18 cellular contexts compared by ENCODE assay signal in genomic region chr17:12990041-12990808, GRCh38. TPM values are rescaled to one million over a fixed set of nuclear protein-coding genes. Genes with fewer than 3 reads are reported as not detected.
DNase-seq lines count a peak whose midpoint lies in the region; ATAC-seq, FAIRE-seq and TF ChIP-seq lines count a peak whose summit lies in the region.
"Had no signal": no experiment of that assay in that cellular context is flagged by ENCODE, and none has a peak within 500 bp of the region (broad histone marks: within the 10 kb centered on the region; RNA-seq: fewer than 3 reads in every experiment).

No MANE protein-coding gene starts in this region.

- no peak overlapping the region for H3K4me3 Mint-ChIP-seq in activated naive CD8-positive, alpha-beta T cell
- H3K4me3 Mint-ChIP-seq in activated naive CD8-positive, alpha-beta T cell treated with anti-CD3 and anti-CD28 coated beads, Interleukin-2, amount 50 U/mL, for 24 hours: no peak overlapping the region
- H3K4me3 Mint-ChIP-seq in T-helper 2 cell treated with Interferon-gamma antibody and Interleukin-4, amounts not matched to agents 5 μg/mL and 100 μg/mL, for 36 hours: no peak overlapping the region
- H3K4me3 Mint-ChIP-seq in osteocyte (ENCODE audit: unreplicated experiment): no peak overlapping the region
- H3K4me3 Mint-ChIP-seq: activated CD4-positive, alpha-beta memory T cell treated with anti-CD3 and anti-CD28 coated beads, Interleukin-2, amount 10 ng/mL, durations not matched to agents 7 days and 5 days; stimulated activated naive CD8-positive, alpha-beta T cell treated with anti-CD3 and anti-CD28 coated beads, Interleukin-15, amount 100 ng/mL, for 72 hours had no signal

- no peak for TF ChIP-seq POLR2A in K562 (conservative IDR thresholded peaks at IDR 0.05)

- ATAC-seq in activated naive CD8-positive, alpha-beta T cell treated with anti-CD3 and anti-CD28 coated beads, Interleukin-2, amount 50 U/mL, for 24 hours: no peak
- ATAC-seq in K562: peak; percentile 76
- ATAC-seq in left colon: peak; percentile 12
- ATAC-seq in SK-N-SH treated with all-trans-retinoic acid at 6 μM for 48 hours: no peak
- ATAC-seq: stimulated activated naive CD8-positive, alpha-beta T cell treated with anti-CD3 and anti-CD28 coated beads, Interleukin-15, amount 100 ng/mL, for 72 hours had no signal

- no peaks in the 10 kb centered on the region for H3K9me3 Mint-ChIP-seq in activated naive CD8-positive, alpha-beta T cell (ENCODE audit: low read depth)
- no peaks in the 10 kb centered on the region for H3K9me3 Mint-ChIP-seq in activated naive CD8-positive, alpha-beta T cell treated with anti-CD3 and anti-CD28 coated beads, Interleukin-2, amount 50 U/mL, for 24 hours
- no peaks in the 10 kb centered on the region for H3K9me3 Mint-ChIP-seq in T-helper 2 cell treated with Interferon-gamma antibody and Interleukin-4, amounts not matched to agents 5 μg/mL and 100 μg/mL, for 36 hours
- no peaks in the 10 kb centered on the region for H3K9me3 Mint-ChIP-seq in osteocyte (ENCODE audit: unreplicated experiment)
- H3K9me3 Mint-ChIP-seq: activated CD4-positive, alpha-beta memory T cell treated with anti-CD3 and anti-CD28 coated beads, Interleukin-2, amount 10 ng/mL, durations not matched to agents 7 days and 5 days; stimulated activated naive CD8-positive, alpha-beta T cell treated with anti-CD3 and anti-CD28 coated beads, Interleukin-15, amount 100 ng/mL, for 72 hours had no signal

- no peaks in the 10 kb centered on the region for H3K79me2 ChIP-seq in K562 (ENCODE audit: control insufficient read depth, insufficient read depth, low read length)

- POLR2A ChIA-PET in K562 (lab: Yijun Ruan, JAX): no interaction called here

- peak overlapping the region; percentile 41 for H3K27ac Mint-ChIP-seq in activated naive CD8-positive, alpha-beta T cell
- H3K27ac Mint-ChIP-seq in activated naive CD8-positive, alpha-beta T cell treated with anti-CD3 and anti-CD28 coated beads, Interleukin-2, amount 50 U/mL, for 24 hours: no peak overlapping the region
- no peak overlapping the region for H3K27ac Mint-ChIP-seq in T-helper 2 cell treated with Interferon-gamma antibody and Interleukin-4, amounts not matched to agents 5 μg/mL and 100 μg/mL, for 36 hours
- H3K27ac Mint-ChIP-seq in osteocyte (ENCODE audit: unreplicated experiment): no peak overlapping the region
- H3K27ac Mint-ChIP-seq: activated CD4-positive, alpha-beta memory T cell treated with anti-CD3 and anti-CD28 coated beads, Interleukin-2, amount 10 ng/mL, durations not matched to agents 7 days and 5 days; stimulated activated naive CD8-positive, alpha-beta T cell treated with anti-CD3 and anti-CD28 coated beads, Interleukin-15, amount 100 ng/mL, for 72 hours had no signal

- no peak for DNase-seq in activated naive CD8-positive, alpha-beta T cell treated with anti-CD3 and anti-CD28 coated beads, Interleukin-2, amount 50 U/mL, for 24 hours
- DNase-seq in K562 (ENCODE audit: extremely low read depth in 1 of 4, low spot score in 3 of 4): peak in 3 of 4 experiments; percentile 19 to 26 (median 23)
- no peak for DNase-seq in left colon
- DNase-seq in T-helper 2 cell treated with Interferon-gamma antibody and Interleukin-4, amounts not matched to agents 5 μg/mL and 100 μg/mL, for 36 hours (ENCODE audit: low spot score): no peak
- DNase-seq in osteocyte (ENCODE audit: extremely low spot score, unreplicated experiment): no peak
- DNase-seq in NCI-H748 (lab: John Stamatoyannopoulos, UW; ENCODE audit: unreplicated experiment): no peak
- DNase-seq: activated CD4-positive, alpha-beta memory T cell treated with anti-CD3 and anti-CD28 coated beads, Interleukin-2, amount 10 ng/mL, durations not matched to agents 7 days and 5 days; Kasumi-1; NCI-H146; NCI-H510A; stimulated activated CD4-positive, alpha-beta T cell treated with anti-CD3 and anti-CD28 coated beads, Interleukin-12 subunit alpha, Interleukin-12 subunit beta, amount 100 ng/mL, for 4 hours; stimulated activated naive CD8-positive, alpha-beta T cell treated with anti-CD3 and anti-CD28 coated beads, Interleukin-15, amount 100 ng/mL, for 72 hours had no signal

- no peak overlapping the region for H3K4me3 ChIP-seq in K562
- H3K4me3 ChIP-seq: pancreas had no signal

- CTCF ChIA-PET in K562 (lab: Yijun Ruan, JAX; ENCODE audit: low intra/inter-chr PET ratio): no interaction called here

- TSS peak; percentile 29 for BruUV-seq in K562 (replicated peaks; lab: Mats Ljungman, UMichigan)

- intact Hi-C loops in K562 (cut with micrococcal nuclease): no loop called here
- intact Hi-C loops in left colon (cut with DNase I, micrococcal nuclease): no loop called here

- H4K20me1 ChIP-seq in K562 (replicated peaks; ENCODE audit: control insufficient read depth, insufficient read depth, low read length): no peaks in the 10 kb centered on the region

- no peaks in the 10 kb centered on the region for H3K4me1 Mint-ChIP-seq in activated naive CD8-positive, alpha-beta T cell (ENCODE audit: low read depth)
- H3K4me1 Mint-ChIP-seq in activated naive CD8-positive, alpha-beta T cell treated with anti-CD3 and anti-CD28 coated beads, Interleukin-2, amount 50 U/mL, for 24 hours: no peaks in the 10 kb centered on the region
- H3K4me1 Mint-ChIP-seq in T-helper 2 cell treated with Interferon-gamma antibody and Interleukin-4, amounts not matched to agents 5 μg/mL and 100 μg/mL, for 36 hours (ENCODE audit: low read depth): no peaks in the 10 kb centered on the region
- peaks cover 2% of the 10 kb centered on the region for H3K4me1 Mint-ChIP-seq in osteocyte (ENCODE audit: unreplicated experiment)
- H3K4me1 Mint-ChIP-seq: activated CD4-positive, alpha-beta memory T cell treated with anti-CD3 and anti-CD28 coated beads, Interleukin-2, amount 10 ng/mL, durations not matched to agents 7 days and 5 days; stimulated activated naive CD8-positive, alpha-beta T cell treated with anti-CD3 and anti-CD28 coated beads, Interleukin-15, amount 100 ng/mL, for 72 hours had no signal

- no peaks in the 10 kb centered on the region for H3K9me1 ChIP-seq in K562 (ENCODE audit: control insufficient read depth, insufficient read depth, low read length)

- no peak for TF ChIP-seq RAD21 in K562 (CRISPR knock-in tag; conservative IDR thresholded peaks at IDR 0.05 in 1 of 2, IDR thresholded peaks at IDR 0.05 in 1 of 2)

- H2AFZ ChIP-seq in K562 (ENCODE audit: low read depth, low read length): no peak overlapping the region

- H3K27ac ChIP-seq in K562 (ENCODE audit: extremely low read depth, low read depth, low read length): no peak overlapping the region
- H3K27ac ChIP-seq: epithelial cell of prostate, pancreas had no signal

- TF ChIP-seq CTCF in K562 (IDR thresholded peaks at IDR 0.05 in 2 of 3, conservative IDR thresholded peaks at IDR 0.05 in 1 of 3; ENCODE audit: insufficient read depth in 2 of 3, low read depth in 1 of 3, low read length in 3 of 3) (no peak), osteocyte (IDR thresholded peaks at IDR 0.05) (no peak)

- in situ Hi-C loops in K562 (cut with MboI): no loop called here

- H3K4me1 ChIP-seq in K562 (replicated peaks in 1 of 2; ENCODE audit: control insufficient read depth in 2 of 2, insufficient read depth in 2 of 2, low read length in 2 of 2): peaks cover 0 to 2% of the 10 kb centered on the region in 2 experiments; a peak in 1 of 5 replicates
- H3K4me1 ChIP-seq: pancreas had no signal

- H3K4me2 ChIP-seq in K562 (ENCODE audit: insufficient read depth, low read length): no peak overlapping the region; the same call in 1 of the 2 replicates

- H3K36me3 Mint-ChIP-seq in activated naive CD8-positive, alpha-beta T cell: peaks cover 21% of the 10 kb centered on the region
- peaks cover 44% of the 10 kb centered on the region for H3K36me3 Mint-ChIP-seq in activated naive CD8-positive, alpha-beta T cell treated with anti-CD3 and anti-CD28 coated beads, Interleukin-2, amount 50 U/mL, for 24 hours (ENCODE audit: low read depth)
- H3K36me3 Mint-ChIP-seq in T-helper 2 cell treated with Interferon-gamma antibody and Interleukin-4, amounts not matched to agents 5 μg/mL and 100 μg/mL, for 36 hours (ENCODE audit: low read depth): peaks cover 36% of the 10 kb centered on the region
- H3K36me3 Mint-ChIP-seq in osteocyte (ENCODE audit: unreplicated experiment): peaks cover 35% of the 10 kb centered on the region

- no peak for TF ChIP-seq EP300 in K562 (IDR thresholded peaks at IDR 0.05; ENCODE audit: low read length)

- no peak for FAIRE-seq in K562 (lab: Jason Lieb, UNC)
- FAIRE-seq: GM18507, islet of Langerhans, pancreas had no signal

- H3K9ac ChIP-seq in K562 (ENCODE audit: insufficient read depth in 1 of 2, low read depth in 2 of 2, low read length in 2 of 2): no peak overlapping the region; a peak in 1 of 4 replicates

- H3K27me3 ChIP-seq in K562 (ENCODE audit: control insufficient read depth in 2 of 2, insufficient read depth in 2 of 2, low read length in 2 of 2): no peaks in the 10 kb centered on the region
- H3K27me3 ChIP-seq: pancreas had no signal

- no peaks in the 10 kb centered on the region for H3K9me3 ChIP-seq in K562 (replicated peaks; ENCODE audit: control insufficient read depth, insufficient read depth, low read depth, low read length)
- H3K9me3 ChIP-seq: pancreas had no signal

- WGBS in K562 (ENCODE audit: insufficient coverage, low coverage, missing lambda C conversion rate): 49% methylated on average over 22 of the region's 25 CpGs

- H3K27me3 Mint-ChIP-seq in activated naive CD8-positive, alpha-beta T cell: no peaks in the 10 kb centered on the region
- H3K27me3 Mint-ChIP-seq in activated naive CD8-positive, alpha-beta T cell treated with anti-CD3 and anti-CD28 coated beads, Interleukin-2, amount 50 U/mL, for 24 hours: no peaks in the 10 kb centered on the region
- H3K27me3 Mint-ChIP-seq in T-helper 2 cell treated with Interferon-gamma antibody and Interleukin-4, amounts not matched to agents 5 μg/mL and 100 μg/mL, for 36 hours (ENCODE audit: low read depth): no peaks in the 10 kb centered on the region
- no peaks in the 10 kb centered on the region for H3K27me3 Mint-ChIP-seq in osteocyte (ENCODE audit: unreplicated experiment)
- H3K27me3 Mint-ChIP-seq: activated CD4-positive, alpha-beta memory T cell treated with anti-CD3 and anti-CD28 coated beads, Interleukin-2, amount 10 ng/mL, durations not matched to agents 7 days and 5 days; stimulated activated naive CD8-positive, alpha-beta T cell treated with anti-CD3 and anti-CD28 coated beads, Interleukin-15, amount 100 ng/mL, for 72 hours had no signal

- H3K36me3 ChIP-seq in K562 (ENCODE audit: control insufficient read depth, insufficient read depth, low read length): peaks cover 44% of the 10 kb centered on the region; the same call in 2 of the 3 replicates

RNA-seq across cellular contexts. Expression of gene ELAC2, which starts 27.6 kb away (rescaled TPM):
- 98.9 and 141 TPM in 2 replicates for total RNA-seq in K562 (2011; cell fraction: chromatin; rRNA removed; ENCODE audit: low replicate concordance)
- total RNA-seq in K562 (2011; cell fraction: nucleolus; rRNA removed): 83.5 and 84.0 TPM in 2 replicates
- total RNA-seq in K562 (2011; cell fraction: nucleoplasm; rRNA removed): 72.4 and 81.0 TPM in 2 replicates
- total RNA-seq in K562 (2014; rRNA removed): 113 and 129 TPM in 2 replicates
- 54.4 and 66.3 TPM in 2 replicates for total RNA-seq in K562 (2014; rRNA removed; fragmentation: Illumina TruSeq; extraction: Trizol)
- 70.6 and 76.0 TPM in 2 replicates for total RNA-seq in K562 (2015; rRNA removed; fragmentation: Illumina TruSeq; extraction: Trizol)
- total RNA-seq in K562 (2021): 71.4 and 73.2 TPM in 2 replicates
- 61.4 and 64.0 TPM in 2 replicates for polyA plus RNA-seq in K562 (2011; rRNA removed)
- 71.8 and 115 TPM in 2 replicates for polyA plus RNA-seq in K562 (2011; cell fraction: cytosol; rRNA removed)
- 142 and 185 TPM in 2 replicates for polyA plus RNA-seq in K562 (2011; cell fraction: nucleus; rRNA removed)
- 38.3 and 51.5 TPM in 2 replicates for polyA plus RNA-seq in K562 (2012)
- polyA plus RNA-seq in K562 (2014; fragmentation: Illumina TruSeq; extraction: Trizol): 86.7 and 96.6 TPM in 2 replicates
- 1 to 10 TPM; 4.5 to 8.4 TPM for polyA plus RNA-seq in K562 (2014; fragmentation: Nextera tagmentation; extraction: Ambion mirVana)
- 78.4 and 85.1 TPM in 2 replicates for polyA plus RNA-seq in K562 (2014; rRNA removed)
- polyA minus RNA-seq in K562 (2011; rRNA and poly(A)+ RNA removed): 65.1 and 108 TPM in 2 replicates
- 39.2 and 53.1 TPM in 2 replicates for polyA minus RNA-seq in K562 (2011; cell fraction: cytosol; rRNA and poly(A)+ RNA removed)
- 48.5 and 55.0 TPM in 2 replicates for polyA minus RNA-seq in K562 (2011; cell fraction: nucleus; rRNA and poly(A)+ RNA removed)
- 10 to 100 TPM; 39.9 to 48.4 TPM for total RNA-seq in left colon
- total RNA-seq in osteocyte: 49.5 and 51.8 TPM in 2 replicates

Comparison
In these comparisons a context has a peak if more than half of its experiments do, and no peak if none do; other contexts are left out.
1. ATAC-seq: peak in K562 (single experiment) and left colon (single experiment); none in activated naive CD8-positive, alpha-beta T cell treated with anti-CD3 and anti-CD28 coated beads, Interleukin-2, amount 50 U/mL, for 24 hours (single experiment) and SK-N-SH treated with all-trans-retinoic acid at 6 μM for 48 hours (single experiment).
2. DNase-seq: peak in K562 (3 of 4); none in activated naive CD8-positive, alpha-beta T cell treated with anti-CD3 and anti-CD28 coated beads, Interleukin-2, amount 50 U/mL, for 24 hours (single experiment), left colon (0 of 2), T-helper 2 cell treated with Interferon-gamma antibody and Interleukin-4, amounts not matched to agents 5 μg/mL and 100 μg/mL, for 36 hours (single experiment), osteocyte (single experiment) and NCI-H748 (single experiment).